Comparison of ENCODE assay signal across 2 cellular contexts in genomic region chr1:209584186-209584776, GRCh38.
TF ChIP-seq lines count a peak whose summit lies in the region.

No MANE protein-coding gene starts in this region.

TF ChIP-seq in IMR-90, 13 proteins besides CTCF, POLR2A, EP300 and RAD21 (continued from another document):
- TF ChIP-seq MAZ (IDR thresholded peaks at IDR 0.05; ENCODE audit: borderline replicate concordance, low read depth, low read length): no peak
TF ChIP-seq in IMR-90: peak in this region for 0.

TF ChIP-seq in neural cell, 6 proteins besides CTCF, POLR2A, EP300 and RAD21 (continued from another document):
- TF ChIP-seq SMC3 (conservative IDR thresholded peaks at IDR 0.05; ENCODE audit: poor library complexity): no peak
- TF ChIP-seq POLR2AphosphoS5 (IDR thresholded peaks at IDR 0.05): no peak
- no peak for TF ChIP-seq REST (IDR thresholded peaks at IDR 0.05; ENCODE audit: borderline replicate concordance)
- no peak for TF ChIP-seq EZH2 (IDR thresholded peaks at IDR 0.05; ENCODE audit: borderline replicate concordance, insufficient read depth, low read length, poor library complexity, severe bottlenecking)
